1 cellular context compared by ENCODE assay signal in genomic region chr1:55061000-55061705, GRCh38.
A peak's percentile ranks its signal among the peaks of the same experiment; 100 is the strongest.
TF ChIP-seq lines count a peak whose summit lies in the region.

No MANE protein-coding gene starts in this region.

TF ChIP-seq in HepG2, 621 proteins besides CTCF, POLR2A, EP300 and RAD21:
- TF ChIP-seq ZBTB43 (CRISPR knock-in tag; conservative IDR thresholded peaks at IDR 0.05): no peak
- TF ChIP-seq ZNF768 (CRISPR knock-in tag; IDR thresholded peaks at IDR 0.05): peak; percentile 85
